Comparison of ENCODE assay signal across 8 cellular contexts in genomic region chr5:78359831-78360673, GRCh38. TPM values are rescaled to one million over a fixed set of nuclear protein-coding genes. Genes with fewer than 3 reads are reported as not detected.
DNase-seq lines count a peak whose midpoint lies in the region; ATAC-seq, FAIRE-seq and TF ChIP-seq lines count a peak whose summit lies in the region.

A gene with protein sequence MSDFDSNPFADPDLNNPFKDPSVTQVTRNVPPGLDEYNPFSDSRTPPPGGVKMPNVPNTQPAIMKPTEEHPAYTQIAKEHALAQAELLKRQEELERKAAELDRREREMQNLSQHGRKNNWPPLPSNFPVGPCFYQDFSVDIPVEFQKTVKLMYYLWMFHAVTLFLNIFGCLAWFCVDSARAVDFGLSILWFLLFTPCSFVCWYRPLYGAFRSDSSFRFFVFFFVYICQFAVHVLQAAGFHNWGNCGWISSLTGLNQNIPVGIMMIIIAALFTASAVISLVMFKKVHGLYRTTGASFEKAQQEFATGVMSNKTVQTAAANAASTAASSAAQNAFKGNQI (plus strand): TSS chr5:78360617. CDS start chr5:78360672, 55 bp downstream.

- H3K4me1 Mint-ChIP-seq in T-cell, result peaks cover 48 to 59% (median 58%) of the 10 kb centered on the region in 3 donors
- H3K4me1 Mint-ChIP-seq in progenitor cell of endocrine pancreas (ENCODE audit: low read depth), result peaks cover 11% of the 10 kb centered on the region

- peak in 3 of 6 experiments; percentile 49 to 84 (median 54) for TF ChIP-seq CTCF in adrenal gland (IDR thresholded peaks at IDR 0.05)
- TF ChIP-seq CTCF in progenitor cell of endocrine pancreas (IDR thresholded peaks at IDR 0.05; ENCODE audit: unreplicated experiment), result peak; percentile 48

- H3K36me3 ChIP-seq in adrenal gland (replicated peaks in 1 of 2), result no peaks in the 10 kb centered on the region

- ATAC-seq in HG02798 (IDR thresholded peaks at IDR 0.05; ENCODE audit: poor library complexity, unreplicated experiment) (peak; percentile 88), T-cell (replicated peaks in 1 of 4) (peak; percentile 88 to 91 (median 90)), left cardiac atrium (peak; percentile 98)

- H3K4me1 ChIP-seq in adrenal gland (replicated peaks in 1 of 2), result peaks cover 13 to 29% of the 10 kb centered on the region in 2 donors

- no peaks in the 10 kb centered on the region for H3K9me3 Mint-ChIP-seq in T-cell
- no peaks in the 10 kb centered on the region for H3K9me3 Mint-ChIP-seq in progenitor cell of endocrine pancreas (ENCODE audit: low read depth)

- H3K4me3 ChIP-seq in adrenal gland, result peak within 1 kb of the TSS; percentile 48 to 100 (median 84)

- CTCF ChIA-PET in T-cell (lab: Charles Lee), result interaction anchor here (0.6 to 3.5 kb wide), 8 partner anchors 15 to 1216 kb away, joined by 3 to 76 read pairs (median 4); partner anchors contain the start of genes AP3B1 (in 2 of the 2) and WDR41 (in 1 of the 2)

- DNase-seq in GM12891 (ENCODE audit: insufficient read length, low spot score) (peak; percentile 83), NCI-H1436 treated with DMSO at 0.1 percent for 48 hours (lab: John Stamatoyannopoulos, UW) (peak; percentile 47), T-cell (peak; percentile 79 to 94 (median 88)), adrenal gland (peak; percentile 89 to 96 (median 94)), left cardiac atrium (peak; percentile 93), progenitor cell of endocrine pancreas (ENCODE audit: low spot score, unreplicated experiment) (peak; percentile 91), ureter (ENCODE audit: low spot score) (peak; percentile 93)

- FAIRE-seq in GM12891 (lab: Jason Lieb, UNC), result peak; percentile 97

- H3K27ac Mint-ChIP-seq in T-cell (peak within 1 kb of the TSS; percentile 93 to 96), progenitor cell of endocrine pancreas (peak within 1 kb of the TSS; percentile 96)

- no peaks in the 10 kb centered on the region for H3K27me3 ChIP-seq in adrenal gland

- 0 to 2% (median 0%) methylated on average over 13 to 79 of the region's 79 CpGs for WGBS in adrenal gland, 4 donors

- H3K9me3 ChIP-seq in adrenal gland (replicated peaks in 1 of 3), result no peaks in the 10 kb centered on the region

- H3K27ac ChIP-seq in adrenal gland, result peak within 1 kb of the TSS; percentile 85 to 92 (median 89)

- H3K36me3 Mint-ChIP-seq in T-cell (no peaks in the 10 kb centered on the region), progenitor cell of endocrine pancreas (ENCODE audit: insufficient read depth) (no peaks in the 10 kb centered on the region)

- peak; percentile 91 for TF ChIP-seq POLR2A in GM12891 (IDR thresholded peaks at IDR 0.05; ENCODE audit: low read depth, low read length)
- TF ChIP-seq POLR2A in adrenal gland (IDR thresholded peaks at IDR 0.05), result peak; percentile 93 to 95

- POLR2A ChIA-PET in T-cell (lab: Charles Lee), result interaction anchor here in 1 of 2 donors (0.6 to 2.0 kb wide), 4 partner anchors 65 to 1155 kb away, joined by 3 to 44 read pairs (median 3); partner anchors contain the start of gene AP3B1

- no peaks in the 10 kb centered on the region for H3K27me3 Mint-ChIP-seq in T-cell
- no peaks in the 10 kb centered on the region for H3K27me3 Mint-ChIP-seq in progenitor cell of endocrine pancreas

- peak within 1 kb of the TSS; percentile 90 to 95 (median 94) for H3K4me3 Mint-ChIP-seq in T-cell
- H3K4me3 Mint-ChIP-seq in progenitor cell of endocrine pancreas (ENCODE audit: low read depth), result peak within 1 kb of the TSS; percentile 96

- intact Hi-C loops in adrenal gland (cut with DNase I) (loop anchor here (5.0 kb wide), 2 partner anchors 63 to 68 kb away; partner anchors contain the start of gene AP3B1 (in 1 of the 2)), left cardiac atrium (cut with DNase I) (loop anchor here (1.0 to 5.0 kb wide), 2 partner anchors 66 to 68 kb away; partner anchors contain the start of gene AP3B1 (in 2 of the 2))

TF ChIP-seq in GM12891, 5 proteins besides CTCF, POLR2A, EP300 and RAD21:
- TF ChIP-seq PAX5 (IDR thresholded peaks at IDR 0.05; ENCODE audit: insufficient read depth, low read length, severe bottlenecking) (peak; percentile 38), POLR2AphosphoS5 (IDR thresholded peaks at IDR 0.05; ENCODE audit: low read depth, low read length) (peak; percentile 93), POU2F2 (IDR thresholded peaks at IDR 0.05; ENCODE audit: low read depth, low read length) (peak; percentile 78), SPI1 (IDR thresholded peaks at IDR 0.05; ENCODE audit: low read depth, low read length) (peak; percentile 99), TAF1 (IDR thresholded peaks at IDR 0.05; ENCODE audit: low read depth, low read length) (peak; percentile 65; the same call in 1 of the 2 replicates)

RNA-seq across cellular contexts. Expression of the gene that starts here (rescaled TPM):
- 5.0 TPM for polyA plus RNA-seq in GM12891 (2012; ENCODE audit: low read depth, missing spikeins)
- total RNA-seq in T-cell (10 to 100 TPM; 20.6 to 28.3 (median 22.2) TPM), adrenal gland (10 to 100 TPM; 19.1 to 40.2 (median 32.0) TPM), left cardiac atrium (10 to 100 TPM; 32.8 to 38.0 TPM), progenitor cell of endocrine pancreas (43.5 and 44.3 TPM in 2 replicates), ureter (41.1 TPM)
- 10 to 100 TPM in 1 of 3 donors, 1 to 10 TPM in 2; 5.6 to 21.8 (median 7.5) TPM for polyA plus RNA-seq in adrenal gland

Comparison
In these comparisons a context has a peak if more than half of its experiments do, and no peak if none do; other contexts are left out.
1. Peak in every context shown above with its lines: DNase-seq, ATAC-seq, H3K4me3 ChIP-seq and H3K27ac ChIP-seq.